8 cellular contexts compared by ENCODE assay signal in the genomic region with DNA sequence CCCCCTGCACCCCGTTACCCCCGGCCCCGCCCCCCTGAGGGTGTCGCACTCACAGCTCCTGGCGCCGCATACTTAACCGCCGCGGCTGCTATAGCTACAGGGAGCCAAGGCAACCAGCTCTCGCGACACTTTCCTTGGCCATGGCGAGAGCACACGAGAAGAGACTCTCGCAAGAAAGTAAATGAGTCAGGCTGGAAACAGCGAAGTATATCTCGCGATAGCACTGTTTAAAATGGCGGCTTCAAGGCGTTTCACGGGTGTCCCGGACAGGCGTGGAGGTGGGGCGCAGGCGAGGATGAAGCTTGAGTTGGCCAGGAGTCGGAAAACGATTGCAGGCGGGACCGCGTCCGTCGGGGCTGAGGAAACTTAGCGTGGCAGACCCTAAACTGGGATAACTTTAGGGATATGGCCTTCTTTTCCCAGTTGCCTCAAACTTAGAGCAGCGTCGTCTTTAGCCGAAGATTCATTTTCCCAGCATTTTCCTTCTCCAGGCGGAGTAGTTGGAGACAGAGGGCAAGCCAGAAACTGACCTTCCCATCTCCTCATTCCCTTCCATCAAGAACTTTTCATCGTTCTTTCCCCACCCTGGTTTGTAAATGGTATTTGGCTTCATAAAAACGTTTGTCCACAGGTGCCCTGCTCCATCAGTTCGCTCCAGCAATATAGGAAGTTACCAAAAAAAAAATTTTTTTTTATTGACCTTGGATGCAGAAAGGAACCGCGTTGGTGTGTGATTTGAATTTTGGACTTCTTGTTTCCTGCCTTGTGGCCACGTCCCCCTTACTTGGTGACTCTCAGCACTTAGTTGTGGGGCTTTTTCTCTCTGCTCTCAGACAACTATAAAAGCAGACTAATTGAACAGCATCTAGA. TPM values are rescaled to one million over a fixed set of nuclear protein-coding genes. Genes with fewer than 3 reads are reported as not detected.
DNase-seq lines count a peak whose midpoint lies in the region; ATAC-seq and TF ChIP-seq lines count a peak whose summit lies in the region.

No MANE protein-coding gene starts in this region.

- H3K27ac ChIP-seq in OCI-LY3 (ENCODE audit: low read length): peak overlapping the region; percentile 43

- TF ChIP-seq CTCF in OCI-LY3 (IDR thresholded peaks at IDR 0.05; ENCODE audit: low read depth, low read length): no peak
- TF ChIP-seq CTCF in epithelial cell of proximal tubule (conservative IDR thresholded peaks at IDR 0.05; ENCODE audit: low read depth, low read length): no peak
- no peak for TF ChIP-seq CTCF in mucosa of descending colon (IDR thresholded peaks at IDR 0.05)

- ATAC-seq in GM21528 (IDR thresholded peaks at IDR 0.05; ENCODE audit: low FRiP score, unreplicated experiment) (peak; percentile 95), mucosa of descending colon (peak; percentile 94)

- no peaks in the 10 kb centered on the region for H3K36me3 ChIP-seq in OCI-LY3 (replicated peaks; ENCODE audit: low read depth, low read length)
- H3K36me3 ChIP-seq in mucosa of descending colon (ENCODE audit: low read depth): no peaks in the 10 kb centered on the region

- H3K9ac ChIP-seq in OCI-LY3 (ENCODE audit: low read length): peak overlapping the region; percentile 80

- H3K4me1 ChIP-seq in OCI-LY3 (ENCODE audit: low read length) (peaks cover 4% of the 10 kb centered on the region; the same call in 1 of the 2 replicates), mucosa of descending colon (ENCODE audit: low read depth) (peaks cover 11% of the 10 kb centered on the region)

- H3K79me2 ChIP-seq in OCI-LY3 (ENCODE audit: low read length): peaks cover 7% of the 10 kb centered on the region

- H3K4me2 ChIP-seq in OCI-LY3 (ENCODE audit: low read length): peak overlapping the region; percentile 73

- no peaks in the 10 kb centered on the region for H3K27me3 ChIP-seq in OCI-LY3 (ENCODE audit: low read depth, low read length)

- H2AFZ ChIP-seq in OCI-LY3 (ENCODE audit: low read depth, low read length): peak overlapping the region; percentile 89; the same call in 1 of the 2 replicates

- H3K9me3 ChIP-seq in OCI-LY3 (ENCODE audit: insufficient read depth, low read length): no peaks in the 10 kb centered on the region
- H3K9me3 ChIP-seq in mucosa of descending colon: no peaks in the 10 kb centered on the region

- peak overlapping the region; percentile 89 for H3K4me3 ChIP-seq in OCI-LY3 (ENCODE audit: low read length)
- peak overlapping the region; percentile 87 for H3K4me3 ChIP-seq in epithelial cell of proximal tubule (ENCODE audit: low read depth, low read length)
- peak overlapping the region; percentile 80 for H3K4me3 ChIP-seq in mucosa of descending colon

- intact Hi-C loops in mucosa of descending colon (cut with DNase I, micrococcal nuclease): no loop called here

- DNase-seq in DMS 273 treated with DMSO at 0.1 percent for 48 hours (lab: John Stamatoyannopoulos, UW): peak; percentile 87
- peak; percentile 77 for DNase-seq in HuH-7.5 (ENCODE audit: low spot score)
- DNase-seq in activated T-cell treated with anti-CD3 and anti-CD28 coated beads for 4 hours: peak; percentile 89
- DNase-seq in epithelial cell of proximal tubule (ENCODE audit: low read depth): peak; percentile 83
- DNase-seq in mucosa of descending colon: peak; percentile 94 to 99 (median 96)
- peak; percentile 85 to 91 for DNase-seq in stimulated activated CD8-positive, alpha-beta memory T cell treated with anti-CD3 and anti-CD28 coated beads, Interleukin-4, amount 100 ng/mL, for 1 hour (ENCODE audit: low read depth in 2 of 2, low spot score in 1 of 2)

- H4K20me1 ChIP-seq in OCI-LY3 (ENCODE audit: insufficient read depth, low read length): no peaks in the 10 kb centered on the region

RNA-seq across cellular contexts. Expression of gene MYOZ1, which starts 15.2 kb away (rescaled TPM):
- total RNA-seq in epithelial cell of proximal tubule (1.1 TPM in 1 of 2 replicates, not detected in the other), mucosa of descending colon (not detected)

RNA-seq across cellular contexts. Expression of gene SYNPO2L, which starts 29.7 kb away (rescaled TPM):
- total RNA-seq in epithelial cell of proximal tubule (not detected in 2 replicates), mucosa of descending colon (under 1 TPM in 1 of 3 donors, not detected in 2; 0.05 TPM)

RNA-seq across cellular contexts. Expression of gene USP54, which starts 35.0 kb away (rescaled TPM):
- total RNA-seq in epithelial cell of proximal tubule (13.7 and 17.2 TPM in 2 replicates), mucosa of descending colon (100 to 1,000 TPM in 2 of 3 donors, 10 to 100 TPM in 1; 97.0 to 149 (median 109) TPM)

Comparison
In these comparisons a context has a peak if more than half of its experiments do, and no peak if none do; other contexts are left out.
1. Peak in every context shown above with its lines: DNase-seq, ATAC-seq, H3K4me3 ChIP-seq and H3K27ac ChIP-seq.